Comparison of ENCODE assay signal across 8 cellular contexts in the genomic region with DNA sequence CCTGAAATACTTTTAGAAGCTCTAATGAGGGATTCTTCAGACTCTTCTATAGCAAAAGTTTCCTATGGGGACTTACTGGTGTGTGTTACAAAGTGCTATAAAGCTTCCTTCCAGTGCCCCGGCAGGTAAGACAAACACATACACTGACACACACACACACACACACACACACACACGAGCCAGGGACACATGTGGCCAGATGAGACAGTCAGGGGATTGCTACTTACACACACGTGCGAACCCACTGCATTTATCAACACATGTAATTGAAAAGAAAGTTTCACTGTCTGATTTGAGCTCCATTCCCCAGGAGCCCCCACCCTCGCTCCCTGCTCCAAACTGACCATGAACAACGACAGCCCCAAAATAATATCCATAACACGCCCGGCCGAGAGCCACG.
A peak's percentile ranks its signal among the peaks of the same experiment; 100 is the strongest.
DNase-seq lines count a peak whose midpoint lies in the region; ATAC-seq, FAIRE-seq and TF ChIP-seq lines count a peak whose summit lies in the region.

No MANE protein-coding gene starts in this region.

- no peak overlapping the region for H2AFZ ChIP-seq in H1 (ENCODE audit: low read length)

- no peak overlapping the region for H2BK15ac ChIP-seq in H1 (ENCODE audit: low read length)

- H2BK12ac ChIP-seq in H1 (ENCODE audit: low read depth, low read length): peak overlapping the region; percentile 85

- H4K91ac ChIP-seq in H1 (replicated peaks; ENCODE audit: insufficient read length, low read length): peak overlapping the region; percentile 58

- H3K9ac ChIP-seq in HUES64 (ENCODE audit: low read depth, low read length): peak overlapping the region; percentile 25; the same call in 1 of the 2 replicates
- H3K9ac ChIP-seq in H1 (replicated peaks in 1 of 4; ENCODE audit: extremely low read depth in 1 of 4, low read depth in 3 of 4, low read length in 3 of 4): peak overlapping the region in 3 of 4 experiments; percentile 41 to 44 (median 42); a peak in 6 of 7 replicates

- H3K27ac ChIP-seq in A549: peak overlapping the region; percentile 74 to 89
- H3K27ac ChIP-seq in HUES64 (ENCODE audit: low read depth, low read length): peak overlapping the region; percentile 72
- H3K27ac ChIP-seq in H1 (ENCODE audit: low read depth, low read length): no peak overlapping the region; the same call in 1 of the 2 replicates

- CTCF ChIA-PET in A549 (lab: Yijun Ruan, JAX): interaction anchor here (0.9 to 2.9 kb wide), 7 partner anchors 10 to 47 kb away, joined by 3 to 8 read pairs (median 4); no protein-coding TSS in a partner anchor
- CTCF ChIA-PET in H1 (lab: Charles Lee; ENCODE audit: partially characterized antibody): interaction anchor here (0.6 to 2.5 kb wide), 14 partner anchors 10 to 1802 kb away, joined by 3 to 12 read pairs (median 4); no protein-coding TSS in a partner anchor

- H3K27me3 ChIP-seq in HUES64 (ENCODE audit: insufficient read depth, low read length): no peaks in the 10 kb centered on the region
- no peaks in the 10 kb centered on the region for H3K27me3 ChIP-seq in H1 (replicated peaks in 1 of 4; ENCODE audit: control insufficient read depth in 3 of 4, extremely low read depth in 1 of 4, insufficient read depth in 3 of 4, low read length in 3 of 4)

- peak overlapping the region; percentile 49 for H2BK20ac ChIP-seq in H1 (ENCODE audit: low read length)

- peak overlapping the region; percentile 84 for H2BK5ac ChIP-seq in H1 (ENCODE audit: low read depth, low read length)

- H4K8ac ChIP-seq in H1 (ENCODE audit: extremely low read depth, insufficient read depth, low read length): no peak overlapping the region

- no peak for TF ChIP-seq POLR2A in A549 (IDR thresholded peaks at IDR 0.05; ENCODE audit: low read length)
- no peak for TF ChIP-seq POLR2A in H1 (IDR thresholded peaks at IDR 0.05; ENCODE audit: control extremely low read depth in 1 of 2, low read depth in 2 of 2, low read length in 2 of 2)

- ATAC-seq in A549 (no peak), mucosa of descending colon (peak; percentile 40), GM18873 (IDR thresholded peaks at IDR 0.05; ENCODE audit: low FRiP score, unreplicated experiment) (no peak)

- peak overlapping the region; percentile 34 for H3K56ac ChIP-seq in H1 (replicated peaks; ENCODE audit: insufficient read length, low read depth, low read length)

- no peaks in the 10 kb centered on the region for H3K79me1 ChIP-seq in H1 (ENCODE audit: low read depth, low read length)

- H3K4me3 ChIP-seq in A549: peak overlapping the region; percentile 50
- H3K4me3 ChIP-seq in HUES64 (ENCODE audit: low read length): peak overlapping the region; percentile 49
- peak overlapping the region; percentile 16 to 62 (median 44); a peak in 7 of 8 replicates for H3K4me3 ChIP-seq in H1 (ENCODE audit: extremely low read depth in 1 of 4, insufficient read depth in 2 of 4, low read depth in 3 of 4, low read length in 4 of 4)
- H3K4me3 ChIP-seq in mucosa of descending colon: no peak overlapping the region

- peak overlapping the region; percentile 96 for H3K18ac ChIP-seq in H1 (ENCODE audit: extremely low read depth, low read length)

- DNase-seq in A549 (ENCODE audit: low read depth in 1 of 2, low spot score in 1 of 2): no peak
- DNase-seq in H1 (ENCODE audit: low read depth in 1 of 2, low spot score in 2 of 2): no peak
- peak in 2 of 3 donors; percentile 30 to 52 for DNase-seq in mucosa of descending colon
- DNase-seq in DMS53 treated with DMSO at 0.1 percent for 48 hours (lab: John Stamatoyannopoulos, UW; ENCODE audit: unreplicated experiment): no peak
- no peak for DNase-seq in amygdala (lab: John Stamatoyannopoulos, UW)
- no peak for DNase-seq in activated CD4-positive, alpha-beta T cell treated with anti-CD3 and anti-CD28 coated beads, Interleukin-2, amount 50 U/mL, for 4 hours

- no peak overlapping the region for H3K14ac ChIP-seq in H1 (ENCODE audit: insufficient read length)

- peak overlapping the region; percentile 63 for H3K4ac ChIP-seq in H1 (replicated peaks; ENCODE audit: insufficient read length, low read depth, low read length)

- POLR2A ChIA-PET in A549 (lab: Yijun Ruan, JAX): interaction anchor here (0.9 to 1.3 kb wide), 2 partner anchors 13 to 69 kb away, joined by 3 to 5 read pairs; no protein-coding TSS in a partner anchor
- POLR2A ChIA-PET in H1 (lab: Charles Lee; ENCODE audit: partially characterized antibody): interaction anchor here (0.8 to 2.6 kb wide), 9 partner anchors 8 to 357 kb away, joined by 3 to 10 read pairs (median 4); no protein-coding TSS in a partner anchor

- H3K4me1 ChIP-seq in A549 (peaks cover 17% of the 10 kb centered on the region), HUES64 (ENCODE audit: insufficient read depth, low read length) (peaks cover 46% of the 10 kb centered on the region), H1 (replicated peaks in 1 of 4; ENCODE audit: control insufficient read depth in 3 of 4, insufficient read depth in 4 of 4, low read length in 3 of 4) (peaks cover 15 to 37% (median 22%) of the 10 kb centered on the region in 4 experiments), mucosa of descending colon (ENCODE audit: low read depth) (peaks cover 18% of the 10 kb centered on the region)

- TF ChIP-seq RAD21 in A549 (conservative IDR thresholded peaks at IDR 0.05 in 1 of 2, IDR thresholded peaks at IDR 0.05 in 1 of 2) (no peak), H1 (IDR thresholded peaks at IDR 0.05 in 1 of 2, conservative IDR thresholded peaks at IDR 0.05 in 1 of 2; ENCODE audit: low read depth in 2 of 2, low read length in 2 of 2) (no peak)

- 71% methylated on average over 10 of the region's 10 CpGs for WGBS in A549 (ENCODE audit: missing lambda C conversion rate)
- 56% methylated on average over 10 of the region's 10 CpGs for WGBS in HUES64
- WGBS in H1 (ENCODE audit: extremely low coverage in 1 of 2, insufficient coverage in 1 of 2, insufficient read length in 1 of 2, insufficient replicate concordance in 2 of 2, low coverage in 1 of 2, low lambda C conversion rate in 2 of 2, missing lambda C conversion rate in 1 of 2), 2 experiments: 49% methylated on average over 10 of the region's 10 CpGs; no CpG with 5 or more reads in 1 of the 2 experiments

- no peak overlapping the region for H2BK120ac ChIP-seq in H1 (replicated peaks; ENCODE audit: low read depth, low read length)

- H3K36me3 ChIP-seq in HUES64 (ENCODE audit: insufficient read depth, low read length): peaks cover 8% of the 10 kb centered on the region; the same call in 1 of the 2 replicates
- peaks cover 0 to 3% (median 0%) of the 10 kb centered on the region in 4 experiments; a peak in 3 of 8 replicates for H3K36me3 ChIP-seq in H1 (ENCODE audit: control insufficient read depth in 2 of 4, insufficient read depth in 4 of 4, low read length in 3 of 4)
- no peaks in the 10 kb centered on the region for H3K36me3 ChIP-seq in mucosa of descending colon (ENCODE audit: low read depth)

- no peaks in the 10 kb centered on the region for H4K20me1 ChIP-seq in H1 (replicated peaks in 1 of 2; ENCODE audit: control insufficient read depth in 1 of 2, insufficient read depth in 2 of 2, low read length in 2 of 2)

- intact Hi-C loops in mucosa of descending colon (cut with DNase I, micrococcal nuclease): no loop called here

- H3K79me2 ChIP-seq in H1 (ENCODE audit: control insufficient read depth in 1 of 2, insufficient read depth in 2 of 2, low read length in 2 of 2): peaks cover 0 to 10% of the 10 kb centered on the region in 2 experiments; a peak in 1 of 4 replicates

- H3K4me2 ChIP-seq in A549 (peak overlapping the region; percentile 91), H1 (ENCODE audit: insufficient read depth in 1 of 2, low read depth in 2 of 2, low read length in 2 of 2) (peak overlapping the region; percentile 83 to 86)

- H3K23ac ChIP-seq in H1 (ENCODE audit: insufficient read length): no peak overlapping the region

- H3K9me3 ChIP-seq in A549 (no peaks in the 10 kb centered on the region), HUES64 (ENCODE audit: insufficient read depth, low read depth, low read length) (no peaks in the 10 kb centered on the region), H1 (ENCODE audit: insufficient read depth in 2 of 2, low read depth in 1 of 2, low read length in 1 of 2) (no peaks in the 10 kb centered on the region), mucosa of descending colon (no peaks in the 10 kb centered on the region)

- H3K23me2 ChIP-seq in H1 (ENCODE audit: low read depth, low read length): peaks cover 7% of the 10 kb centered on the region

- TF ChIP-seq CTCF in A549 (IDR thresholded peaks at IDR 0.05): no peak
- TF ChIP-seq CTCF in H1 (IDR thresholded peaks at IDR 0.05; ENCODE audit: control extremely low read depth in 1 of 3, insufficient read depth in 1 of 3, low read depth in 1 of 3, low read length in 3 of 3): no peak
- no peak for TF ChIP-seq CTCF in mucosa of descending colon (IDR thresholded peaks at IDR 0.05)

- TF ChIP-seq EP300 in A549 (IDR thresholded peaks at IDR 0.05) (no peak), H1 (IDR thresholded peaks at IDR 0.05; ENCODE audit: borderline replicate concordance in 1 of 2, low read depth in 2 of 2, low read length in 2 of 2) (no peak)

- no peak overlapping the region for H4K5ac ChIP-seq in H1 (ENCODE audit: insufficient read length, low read depth, low read length)

- FAIRE-seq in A549 (lab: Jason Lieb, UNC) (no peak), H1 (lab: Jason Lieb, UNC) (no peak)

- peak overlapping the region; percentile 88; the same call in 1 of the 2 replicates for H2AK5ac ChIP-seq in H1 (ENCODE audit: low read depth, low read length)

TF ChIP-seq in A549, 52 proteins besides CTCF, POLR2A, EP300 and RAD21:
- TF ChIP-seq FOXS1 (CRISPR knock-in tag; IDR thresholded peaks at IDR 0.05): no peak
- TF ChIP-seq SREBF2 (IDR thresholded peaks at IDR 0.05): no peak
- TF ChIP-seq, protein P1, sequence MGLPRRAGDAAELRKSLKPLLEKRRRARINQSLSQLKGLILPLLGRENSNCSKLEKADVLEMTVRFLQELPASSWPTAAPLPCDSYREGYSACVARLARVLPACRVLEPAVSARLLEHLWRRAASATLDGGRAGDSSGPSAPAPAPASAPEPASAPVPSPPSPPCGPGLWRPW (IDR thresholded peaks at IDR 0.05): no peak
- TF ChIP-seq CEBPB (IDR thresholded peaks at IDR 0.05): no peak
- no peak for TF ChIP-seq GATA3 (IDR thresholded peaks at IDR 0.05; ENCODE audit: borderline replicate concordance)
- no peak for TF ChIP-seq NPAS2 (CRISPR knock-in tag; IDR thresholded peaks at IDR 0.05; ENCODE audit: borderline replicate concordance)
TF ChIP-seq in A549: peak in this region for 0.

TF ChIP-seq in H1, 55 proteins besides CTCF, POLR2A, EP300 and RAD21 (continues in another document):
- no peak for TF ChIP-seq GTF2F1 (IDR thresholded peaks at IDR 0.05; ENCODE audit: borderline replicate concordance, low read depth, low read length)
- TF ChIP-seq, protein P2, sequence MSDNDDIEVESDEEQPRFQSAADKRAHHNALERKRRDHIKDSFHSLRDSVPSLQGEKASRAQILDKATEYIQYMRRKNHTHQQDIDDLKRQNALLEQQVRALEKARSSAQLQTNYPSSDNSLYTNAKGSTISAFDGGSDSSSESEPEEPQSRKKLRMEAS (IDR thresholded peaks at IDR 0.05): no peak; the same call in 1 of the 2 replicates
- TF ChIP-seq SIN3A (conservative IDR thresholded peaks at IDR 0.05 in 1 of 2, IDR thresholded peaks at IDR 0.05 in 1 of 2; ENCODE audit: low read depth in 1 of 2, low read length in 2 of 2): peak in 1 of 2 experiments; percentile 1; a peak in 1 of 4 replicates
- TF ChIP-seq RBBP5 (IDR thresholded peaks at IDR 0.05; ENCODE audit: borderline replicate concordance, low read depth, low read length): no peak
- peak; percentile 7 for TF ChIP-seq SAP30 (IDR thresholded peaks at IDR 0.05; ENCODE audit: insufficient read depth, insufficient replicate concordance, low read length)

Comparison
In these comparisons a context has a peak if more than half of its experiments do, and no peak if none do; other contexts are left out.
1. DNase-seq: peak in mucosa of descending colon (2 of 3); none in A549 (0 of 2), H1 (0 of 2), DMS53 treated with DMSO at 0.1 percent for 48 hours (single experiment), amygdala (0 of 56) and activated CD4-positive, alpha-beta T cell treated with anti-CD3 and anti-CD28 coated beads, Interleukin-2, amount 50 U/mL, for 4 hours (0 of 2).